In genomic region chr12:100675432-100675831, GRCh38 we compare ENCODE assay signal across 11 cellular contexts.
DNase-seq lines count a peak whose midpoint lies in the region; ATAC-seq, FAIRE-seq and TF ChIP-seq lines count a peak whose summit lies in the region.
"Had no signal": no experiment of that assay in that cellular context is flagged by ENCODE, and none has a peak within 500 bp of the region (broad histone marks: within the 10 kb centered on the region; RNA-seq: fewer than 3 reads in every experiment).

No MANE protein-coding gene starts in this region.

- H3K27me3 ChIP-seq in bronchial epithelial cell (ENCODE audit: control insufficient read depth, insufficient read depth, low read length): peaks cover 2% of the 10 kb centered on the region

- H3K36me3 ChIP-seq in bronchial epithelial cell (ENCODE audit: control insufficient read depth, insufficient read depth, low read length): no peaks in the 10 kb centered on the region
- H3K36me3 ChIP-seq: suprapubic skin had no signal

- no peak for ATAC-seq in HG03432 (IDR thresholded peaks at IDR 0.05; ENCODE audit: unreplicated experiment)
- ATAC-seq: Panc1 had no signal

- no peak overlapping the region for H3K4me3 ChIP-seq in bronchial epithelial cell (ENCODE audit: low read depth, low read length)
- H3K4me3 ChIP-seq: suprapubic skin had no signal

- DNase-seq in H4 (ENCODE audit: low spot score) (peak; percentile 42), NCI-H2171 treated with DMSO at 0.1 percent for 48 hours (lab: John Stamatoyannopoulos, UW) (peak; percentile 47), bronchial epithelial cell (ENCODE audit: low read depth) (peak; percentile 59), renal cortical epithelial cell (ENCODE audit: low read depth) (peak; percentile 69), mesenteric fat pad (ENCODE audit: low spot score) (no peak), midbrain (lab: John Stamatoyannopoulos, UW) (no peak)
- DNase-seq: activated effector memory CD4-positive, alpha-beta T cell treated with Interleukin-2 at 50 U/mL for 16 hours; retina had no signal

- no peak for TF ChIP-seq CTCF in bronchial epithelial cell (IDR thresholded peaks at IDR 0.05; ENCODE audit: insufficient read depth, low read length, severe bottlenecking)

- FAIRE-seq in bronchial epithelial cell (lab: Jason Lieb, UNC): no peak

Comparison
In these comparisons a context has a peak if more than half of its experiments do, and no peak if none do; other contexts are left out.
1. DNase-seq: peak in H4 (single experiment), NCI-H2171 treated with DMSO at 0.1 percent for 48 hours (single experiment), bronchial epithelial cell (single experiment) and renal cortical epithelial cell (single experiment); none in mesenteric fat pad (single experiment) and midbrain (single experiment).